Comparison of ENCODE assay signal across 2 cellular contexts in the genomic region with DNA sequence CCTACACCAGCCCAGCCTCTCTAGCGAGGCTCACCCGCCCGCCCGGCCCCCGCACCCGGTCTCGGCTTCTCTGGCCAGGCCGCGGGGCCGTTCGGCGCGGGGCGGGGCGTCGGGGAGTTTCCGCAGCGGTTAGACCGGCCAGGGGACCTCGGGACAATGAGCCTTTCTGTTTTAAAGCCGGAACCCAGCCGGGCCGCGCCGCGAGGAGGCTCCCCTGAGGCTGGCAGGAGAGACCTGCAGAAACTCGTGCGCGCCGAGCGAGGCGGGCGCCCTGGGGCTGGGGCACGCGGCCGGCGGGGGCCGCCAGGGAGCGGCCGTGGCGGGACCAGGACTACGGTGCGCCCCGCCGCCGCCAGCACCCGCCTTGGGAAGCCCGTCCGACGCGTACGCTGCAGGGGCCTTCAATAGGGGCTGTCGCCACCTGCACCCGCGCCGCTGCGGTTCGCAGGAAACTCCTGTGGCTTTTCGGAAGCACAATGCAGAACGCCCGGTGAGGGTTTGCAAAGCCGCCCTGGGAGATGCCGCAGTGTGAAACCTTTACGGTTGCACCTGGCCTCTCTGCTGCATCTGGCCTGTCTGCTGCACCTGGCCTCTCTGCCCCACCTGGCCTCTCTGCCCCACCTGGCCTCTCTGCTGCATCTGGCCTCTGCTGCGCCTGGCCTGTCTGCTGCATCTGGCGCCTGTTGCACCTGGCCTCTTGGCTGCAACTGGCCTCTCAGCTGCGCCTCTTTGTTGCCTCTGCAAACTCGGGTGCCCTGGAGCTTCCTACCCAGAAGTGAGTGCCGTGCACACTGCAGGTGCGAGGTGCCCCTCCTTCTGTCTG.
A peak's percentile ranks its signal among the peaks of the same experiment; 100 is the strongest.
TF ChIP-seq lines count a peak whose summit lies in the region.

No MANE protein-coding gene starts in this region.

TF ChIP-seq in WTC11, 78 proteins besides CTCF, POLR2A, EP300 and RAD21 (continued from another document):
- TF ChIP-seq ERG (CRISPR knock-in tag; IDR thresholded peaks at IDR 0.05), result peak; percentile 21; the same call in 1 of the 2 replicates
- TF ChIP-seq ZNF232 (CRISPR knock-in tag; IDR thresholded peaks at IDR 0.05), result peak; percentile 24; the same call in 1 of the 2 replicates
- peak; percentile 80 for TF ChIP-seq MAX (CRISPR knock-in tag; IDR thresholded peaks at IDR 0.05)
- TF ChIP-seq FOXK1 (CRISPR knock-in tag; IDR thresholded peaks at IDR 0.05), result 0 out of 2 replicates have a peak, but pooled peaks have one; percentile 37
- TF ChIP-seq OVOL2 (CRISPR knock-in tag; IDR thresholded peaks at IDR 0.05; ENCODE audit: borderline replicate concordance), result no peak
- TF ChIP-seq GTF2I (CRISPR knock-in tag; conservative IDR thresholded peaks at IDR 0.05), result peak; percentile 83
- TF ChIP-seq, protein P1, sequence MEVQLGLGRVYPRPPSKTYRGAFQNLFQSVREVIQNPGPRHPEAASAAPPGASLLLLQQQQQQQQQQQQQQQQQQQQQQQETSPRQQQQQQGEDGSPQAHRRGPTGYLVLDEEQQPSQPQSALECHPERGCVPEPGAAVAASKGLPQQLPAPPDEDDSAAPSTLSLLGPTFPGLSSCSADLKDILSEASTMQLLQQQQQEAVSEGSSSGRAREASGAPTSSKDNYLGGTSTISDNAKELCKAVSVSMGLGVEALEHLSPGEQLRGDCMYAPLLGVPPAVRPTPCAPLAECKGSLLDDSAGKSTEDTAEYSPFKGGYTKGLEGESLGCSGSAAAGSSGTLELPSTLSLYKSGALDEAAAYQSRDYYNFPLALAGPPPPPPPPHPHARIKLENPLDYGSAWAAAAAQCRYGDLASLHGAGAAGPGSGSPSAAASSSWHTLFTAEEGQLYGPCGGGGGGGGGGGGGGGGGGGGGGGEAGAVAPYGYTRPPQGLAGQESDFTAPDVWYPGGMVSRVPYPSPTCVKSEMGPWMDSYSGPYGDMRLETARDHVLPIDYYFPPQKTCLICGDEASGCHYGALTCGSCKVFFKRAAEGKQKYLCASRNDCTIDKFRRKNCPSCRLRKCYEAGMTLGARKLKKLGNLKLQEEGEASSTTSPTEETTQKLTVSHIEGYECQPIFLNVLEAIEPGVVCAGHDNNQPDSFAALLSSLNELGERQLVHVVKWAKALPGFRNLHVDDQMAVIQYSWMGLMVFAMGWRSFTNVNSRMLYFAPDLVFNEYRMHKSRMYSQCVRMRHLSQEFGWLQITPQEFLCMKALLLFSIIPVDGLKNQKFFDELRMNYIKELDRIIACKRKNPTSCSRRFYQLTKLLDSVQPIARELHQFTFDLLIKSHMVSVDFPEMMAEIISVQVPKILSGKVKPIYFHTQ (CRISPR knock-in tag; IDR thresholded peaks at IDR 0.05), result peak; percentile 58; the same call in 1 of the 2 replicates
- TF ChIP-seq ZNF671 (CRISPR knock-in tag; IDR thresholded peaks at IDR 0.05), result 0 out of 2 replicates have a peak, but pooled peaks have one; percentile 31
- TF ChIP-seq KAT7 (CRISPR knock-in tag; IDR thresholded peaks at IDR 0.05; ENCODE audit: borderline replicate concordance), result no peak
- TF ChIP-seq, protein P2, sequence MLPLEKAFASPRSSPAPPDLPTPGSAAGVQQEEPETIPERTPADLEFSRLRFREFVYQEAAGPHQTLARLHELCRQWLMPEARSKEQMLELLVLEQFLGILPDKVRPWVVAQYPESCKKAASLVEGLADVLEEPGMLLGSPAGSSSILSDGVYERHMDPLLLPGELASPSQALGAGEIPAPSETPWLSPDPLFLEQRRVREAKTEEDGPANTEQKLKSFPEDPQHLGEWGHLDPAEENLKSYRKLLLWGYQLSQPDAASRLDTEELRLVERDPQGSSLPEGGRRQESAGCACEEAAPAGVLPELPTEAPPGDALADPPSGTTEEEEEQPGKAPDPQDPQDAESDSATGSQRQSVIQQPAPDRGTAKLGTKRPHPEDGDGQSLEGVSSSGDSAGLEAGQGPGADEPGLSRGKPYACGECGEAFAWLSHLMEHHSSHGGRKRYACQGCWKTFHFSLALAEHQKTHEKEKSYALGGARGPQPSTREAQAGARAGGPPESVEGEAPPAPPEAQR (CRISPR knock-in tag; IDR thresholded peaks at IDR 0.05), result 0 out of 2 replicates have a peak, but pooled peaks have one; percentile 11
- TF ChIP-seq ETV6 (CRISPR knock-in tag; IDR thresholded peaks at IDR 0.05), result peak; percentile 26; the same call in 1 of the 2 replicates
- peak; percentile 94 for TF ChIP-seq ZNF121 (CRISPR knock-in tag; IDR thresholded peaks at IDR 0.05)
- peak; percentile 100 for TF ChIP-seq ZNF423 (CRISPR knock-in tag; IDR thresholded peaks at IDR 0.05)
- TF ChIP-seq SMAD4 (CRISPR knock-in tag; IDR thresholded peaks at IDR 0.05), result 0 out of 2 replicates have a peak, but pooled peaks have one; percentile 24
- no peak for TF ChIP-seq CBFB (CRISPR knock-in tag; IDR thresholded peaks at IDR 0.05; ENCODE audit: low read depth)
- no peak for TF ChIP-seq TP53 (CRISPR knock-in tag; IDR thresholded peaks at IDR 0.05)
- TF ChIP-seq ZNF138 (CRISPR knock-in tag; conservative IDR thresholded peaks at IDR 0.05), result peak; percentile 74; the same call in 1 of the 2 replicates
- TF ChIP-seq E2F5 (CRISPR knock-in tag; IDR thresholded peaks at IDR 0.05), result 0 out of 2 replicates have a peak, but pooled peaks have one; percentile 19
- TF ChIP-seq TEAD1 (CRISPR knock-in tag; IDR thresholded peaks at IDR 0.05), result peak; percentile 48; the same call in 1 of the 2 replicates
TF ChIP-seq in WTC11: peak in this region for 18.

TF ChIP-seq in HepG2, 621 proteins besides CTCF, POLR2A, EP300 and RAD21 (continued from another document and continues in another):
- TF ChIP-seq, protein P3, sequence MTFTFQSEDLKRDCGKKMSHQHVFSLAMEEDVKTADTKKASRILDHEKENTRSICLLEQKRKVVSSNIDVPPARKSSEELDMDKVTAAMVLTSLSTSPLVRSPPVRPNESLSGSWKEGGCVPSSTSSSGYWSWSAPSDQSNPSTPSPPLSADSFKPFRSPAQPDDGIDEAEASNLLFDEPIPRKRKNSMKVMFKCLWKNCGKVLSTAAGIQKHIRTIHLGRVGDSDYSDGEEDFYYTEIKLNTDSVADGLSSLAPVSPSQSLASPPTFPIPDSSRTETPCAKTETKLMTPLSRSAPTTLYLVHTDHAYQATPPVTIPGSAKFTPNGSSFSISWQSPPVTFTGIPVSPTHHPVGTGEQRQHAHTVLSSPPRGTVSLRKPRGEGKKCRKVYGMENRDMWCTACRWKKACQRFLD (CRISPR knock-in tag; IDR thresholded peaks at IDR 0.05; ENCODE audit: borderline replicate concordance), result no peak
- TF ChIP-seq AHR (CRISPR knock-in tag; IDR thresholded peaks at IDR 0.05) (peak; percentile 52; the same call in 1 of the 2 replicates), ZNF34 (CRISPR knock-in tag; IDR thresholded peaks at IDR 0.05; ENCODE audit: borderline replicate concordance) (no peak), NPAS2 (CRISPR knock-in tag; IDR thresholded peaks at IDR 0.05; ENCODE audit: borderline replicate concordance) (no peak), ZBTB38 (CRISPR knock-in tag; IDR thresholded peaks at IDR 0.05) (peak; percentile 37; the same call in 1 of the 2 replicates), ZNF333 (CRISPR knock-in tag; IDR thresholded peaks at IDR 0.05; ENCODE audit: borderline replicate concordance) (no peak), HIVEP1 (CRISPR knock-in tag; IDR thresholded peaks at IDR 0.05) (no peak), ARID2 (CRISPR knock-in tag; IDR thresholded peaks at IDR 0.05; ENCODE audit: borderline replicate concordance) (no peak), ZNF687 (CRISPR knock-in tag; IDR thresholded peaks at IDR 0.05) (peak; percentile 59), SP4 (CRISPR knock-in tag; IDR thresholded peaks at IDR 0.05) (no peak), PRDM15 (CRISPR knock-in tag; IDR thresholded peaks at IDR 0.05) (no peak), EZH2 (conservative IDR thresholded peaks at IDR 0.05; ENCODE audit: low read depth, low read length) (no peak), ZNF768 (CRISPR knock-in tag; IDR thresholded peaks at IDR 0.05) (no peak), EEA1 (CRISPR knock-in tag; IDR thresholded peaks at IDR 0.05; ENCODE audit: borderline replicate concordance) (no peak), RXRA (CRISPR knock-in tag; IDR thresholded peaks at IDR 0.05) (no peak), ZNF12 (CRISPR knock-in tag; IDR thresholded peaks at IDR 0.05) (no peak), ZNF713 (CRISPR knock-in tag; IDR thresholded peaks at IDR 0.05) (no peak), POGZ (CRISPR knock-in tag; IDR thresholded peaks at IDR 0.05) (0 out of 2 replicates have a peak, but pooled peaks have one; percentile 22), ZNF576 (CRISPR knock-in tag; IDR thresholded peaks at IDR 0.05) (no peak), TBX2 (CRISPR knock-in tag; IDR thresholded peaks at IDR 0.05; ENCODE audit: borderline replicate concordance) (peak; percentile 21; the same call in 1 of the 2 replicates), ZNF234 (CRISPR knock-in tag; conservative IDR thresholded peaks at IDR 0.05) (no peak), ZNF124 (CRISPR knock-in tag; IDR thresholded peaks at IDR 0.05) (no peak), KDM1A (CRISPR knock-in tag; IDR thresholded peaks at IDR 0.05) (no peak), NR2F2 (IDR thresholded peaks at IDR 0.05; ENCODE audit: borderline replicate concordance, low read depth) (no peak), ZNF329 (CRISPR knock-in tag; IDR thresholded peaks at IDR 0.05; ENCODE audit: low read depth) (no peak), ZBTB20 (CRISPR knock-in tag; IDR thresholded peaks at IDR 0.05; ENCODE audit: borderline replicate concordance, low read depth) (no peak), ZNF616 (CRISPR knock-in tag; IDR thresholded peaks at IDR 0.05; ENCODE audit: low read depth) (no peak)
- TF ChIP-seq, protein P4, sequence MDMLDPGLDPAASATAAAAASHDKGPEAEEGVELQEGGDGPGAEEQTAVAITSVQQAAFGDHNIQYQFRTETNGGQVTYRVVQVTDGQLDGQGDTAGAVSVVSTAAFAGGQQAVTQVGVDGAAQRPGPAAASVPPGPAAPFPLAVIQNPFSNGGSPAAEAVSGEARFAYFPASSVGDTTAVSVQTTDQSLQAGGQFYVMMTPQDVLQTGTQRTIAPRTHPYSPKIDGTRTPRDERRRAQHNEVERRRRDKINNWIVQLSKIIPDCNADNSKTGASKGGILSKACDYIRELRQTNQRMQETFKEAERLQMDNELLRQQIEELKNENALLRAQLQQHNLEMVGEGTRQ (IDR thresholded peaks at IDR 0.05; ENCODE audit: low read depth, low read length), result no peak
- TF ChIP-seq, protein P4 (CRISPR knock-in tag; IDR thresholded peaks at IDR 0.05; ENCODE audit: borderline replicate concordance), result no peak
